Comparison of ENCODE assay signal across 10 cellular contexts in genomic region chr3:12759097-12759679, GRCh38. TPM values are rescaled to one million over a fixed set of nuclear protein-coding genes. Genes with fewer than 3 reads are reported as not detected.
DNase-seq lines count a peak whose midpoint lies in the region; ATAC-seq, FAIRE-seq and TF ChIP-seq lines count a peak whose summit lies in the region.
"Had no signal": no experiment of that assay in that cellular context is flagged by ENCODE, and none has a peak within 500 bp of the region (broad histone marks: within the 10 kb centered on the region; RNA-seq: fewer than 3 reads in every experiment).

Gene TMEM40, minus strand, starts transcription at chr3:12759259. Its CDS starts 9,427 bp downstream, at chr3:12749832.

- H3K9me3 ChIP-seq in PC-3 (ENCODE audit: low read length) (no peaks in the 10 kb centered on the region), gastroesophageal sphincter (no peaks in the 10 kb centered on the region), gastrocnemius medialis (no peaks in the 10 kb centered on the region)

- TF ChIP-seq POLR2A in gastroesophageal sphincter (IDR thresholded peaks at IDR 0.05) (no peak), gastrocnemius medialis (IDR thresholded peaks at IDR 0.05) (no peak), H54 (IDR thresholded peaks at IDR 0.05; ENCODE audit: low read depth, low read length) (no peak)

- peaks cover 40% of the 10 kb centered on the region for H3K4me1 ChIP-seq in PC-3 (ENCODE audit: insufficient read depth, low read length)
- peaks cover 0 to 20% (median 7%) of the 10 kb centered on the region in 3 donors for H3K4me1 ChIP-seq in gastroesophageal sphincter
- H3K4me1 ChIP-seq in gastrocnemius medialis = peaks cover 8 to 12% of the 10 kb centered on the region in 2 donors

- peaks cover 22% of the 10 kb centered on the region for H3K79me2 ChIP-seq in PC-3 (ENCODE audit: low read length)

- H3K27ac ChIP-seq in PC-3 (ENCODE audit: low read length) (peak within 1 kb of the TSS; percentile 79), gastroesophageal sphincter (peak within 1 kb of the TSS; percentile 16 to 81 (median 76)), gastrocnemius medialis (peak within 1 kb of the TSS; percentile 1 to 65 (median 26))
- H3K27ac ChIP-seq: HL-60 had no signal

- CTCF ChIA-PET in PC-3 (lab: Charles Lee) = no interaction called here

- peak within 1 kb of the TSS; percentile 63 for H3K4me2 ChIP-seq in PC-3 (ENCODE audit: low read length)

- no peaks in the 10 kb centered on the region for H3F3A ChIP-seq in PC-3 (ENCODE audit: low read length, unreplicated experiment)

- H3K9ac ChIP-seq in PC-3 (ENCODE audit: low read length) = peak within 1 kb of the TSS; percentile 30

- POLR2A ChIA-PET in PC-3 (lab: Charles Lee; ENCODE audit: unreplicated experiment) = interaction anchor here (0.5 kb wide), 1 partner anchor 19 kb away, joined by 3 read pairs; no protein-coding TSS in a partner anchor

- H3K36me3 ChIP-seq in PC-3 (ENCODE audit: low read depth, low read length) = no peaks in the 10 kb centered on the region
- no peaks in the 10 kb centered on the region for H3K36me3 ChIP-seq in gastroesophageal sphincter
- no peaks in the 10 kb centered on the region for H3K36me3 ChIP-seq in gastrocnemius medialis

- 72% methylated on average over 5 of the region's 10 CpGs; no CpG with 5 or more reads in 1 of the 2 donors for WGBS in gastroesophageal sphincter (ENCODE audit: low coverage in 1 of 2), 2 donors

- ATAC-seq in PC-3 = peak; percentile 27
- no peak for ATAC-seq in gastroesophageal sphincter
- ATAC-seq in gastrocnemius medialis = no peak
- no peak for ATAC-seq in HG02678 (IDR thresholded peaks at IDR 0.05; ENCODE audit: unreplicated experiment)
- ATAC-seq in GM18861 (IDR thresholded peaks at IDR 0.05; ENCODE audit: unreplicated experiment) = no peak
- ATAC-seq in GM18520 (IDR thresholded peaks at IDR 0.05; ENCODE audit: unreplicated experiment) = no peak

- H3K27me3 ChIP-seq in PC-3 (ENCODE audit: low read length) (no peaks in the 10 kb centered on the region), gastroesophageal sphincter (no peaks in the 10 kb centered on the region), gastrocnemius medialis (no peaks in the 10 kb centered on the region)

- H3K9me2 ChIP-seq in PC-3 (replicated peaks; ENCODE audit: low read length) = no peaks in the 10 kb centered on the region

- DNase-seq in EL = peak; percentile 67
- DNase-seq in PC-3 = peak; percentile 85
- no peak for DNase-seq in gastrocnemius medialis
- DNase-seq in H54 (ENCODE audit: insufficient read length, low spot score) = no peak
- DNase-seq: DND-41 had no signal

- in situ Hi-C loops in gastrocnemius medialis (cut with MboI; ENCODE audit: low sequenced_read_pairs in 4 of 4) = no loop called here

- no peak for FAIRE-seq in H54 (lab: Jason Lieb, UNC)

- intact Hi-C loops in PC-3 (cut with micrococcal nuclease) = no loop called here
- intact Hi-C loops in gastrocnemius medialis (cut with DNase I; ENCODE audit: low total_unique reads) = no loop called here

- TF ChIP-seq CTCF in PC-3 (conservative IDR thresholded peaks at IDR 0.05; ENCODE audit: low read depth, low read length) (no peak), gastroesophageal sphincter (IDR thresholded peaks at IDR 0.05) (no peak), gastrocnemius medialis (IDR thresholded peaks at IDR 0.05 in 4 of 5, conservative IDR thresholded peaks at IDR 0.05 in 1 of 5) (no peak)

- H2AFZ ChIP-seq in PC-3 (ENCODE audit: low read length) = peak within 1 kb of the TSS; percentile 68

- no peak for TF ChIP-seq EP300 in gastroesophageal sphincter (IDR thresholded peaks at IDR 0.05)

- BruUV-seq in PC-3 (replicated peaks; lab: Mats Ljungman, UMichigan) = no TSS peak

- H4K20me1 ChIP-seq in PC-3 (ENCODE audit: low read length) = no peaks in the 10 kb centered on the region

- H3K4me3 ChIP-seq in PC-3 (ENCODE audit: low read length) (peak within 1 kb of the TSS; percentile 24; the same call in 1 of the 2 replicates), gastroesophageal sphincter (no peak within 1 kb of the TSS), gastrocnemius medialis (no peak within 1 kb of the TSS)

RNA-seq across cellular contexts. Expression of gene TMEM40, which starts in this region (rescaled TPM):
- total RNA-seq in PC-3 (2014; rRNA removed) (7.5 and 10.4 TPM in 2 replicates), gastroesophageal sphincter (1 to 10 TPM in 1 of 4 donors, not detected in 3; 3.0 TPM), gastrocnemius medialis (1 to 10 TPM in 1 of 4 donors, under 1 TPM in 1, not detected in 2; 0.62 to 1.2 TPM)

Comparison
In these comparisons a context has a peak if more than half of its experiments do, and no peak if none do; other contexts are left out.
1. DNase-seq: peak in EL (single experiment) and PC-3 (single experiment); none in gastrocnemius medialis (0 of 2) and H54 (single experiment).
2. H3K27ac ChIP-seq: peak in every context shown above with its lines; median percentile 79 in PC-3; 76 in gastroesophageal sphincter; 26 in gastrocnemius medialis.